10 cellular contexts compared by ENCODE assay signal in the genomic region with DNA sequence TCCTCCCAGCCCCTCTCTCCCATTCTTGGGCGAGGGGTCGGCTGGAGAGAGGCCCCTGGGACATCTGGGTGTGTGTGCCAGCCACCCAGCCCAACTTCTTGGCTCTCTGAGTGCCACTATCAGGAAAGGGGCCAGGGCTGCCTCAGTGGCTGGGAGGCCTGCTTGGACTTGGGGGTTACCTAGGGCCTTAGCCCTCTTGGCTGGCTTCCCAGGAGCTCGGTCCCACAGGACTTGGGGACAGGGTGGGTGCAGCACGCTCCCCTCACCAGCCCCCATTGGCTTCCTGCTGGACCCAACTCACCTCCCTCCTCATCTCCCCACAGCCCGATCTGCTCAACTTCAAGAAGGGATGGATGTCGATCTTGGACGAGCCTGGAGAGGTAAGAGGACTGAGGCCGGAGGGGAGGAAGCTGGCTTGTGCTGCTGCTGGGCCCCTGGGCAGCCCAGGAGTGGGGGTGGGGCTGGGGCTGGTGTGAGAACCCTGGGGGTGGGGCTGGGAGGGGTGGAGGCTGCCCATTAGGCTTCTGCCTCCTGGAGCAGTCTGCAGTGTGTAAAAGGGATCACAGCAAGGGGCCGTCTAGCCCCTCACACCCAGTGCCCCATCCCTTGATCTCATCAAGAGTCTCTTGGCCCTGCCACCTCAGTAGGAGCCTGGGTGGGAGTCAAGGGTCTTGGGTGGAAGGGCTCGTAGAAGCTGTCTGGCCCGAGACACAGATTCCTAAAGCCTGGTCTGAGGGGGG. TPM values are rescaled to one million over a fixed set of nuclear protein-coding genes. Genes with fewer than 3 reads are reported as not detected.
DNase-seq lines count a peak whose midpoint lies in the region; ATAC-seq and TF ChIP-seq lines count a peak whose summit lies in the region.
"Had no signal": no experiment of that assay in that cellular context is flagged by ENCODE, and none has a peak within 500 bp of the region (broad histone marks: within the 10 kb centered on the region; RNA-seq: fewer than 3 reads in every experiment).

No MANE protein-coding gene starts in this region.

- DNase-seq in M059J (ENCODE audit: low read depth) (peak; percentile 42), mucosa of descending colon (no peak), GM20000 (ENCODE audit: low spot score) (no peak), Ammon's horn (ENCODE audit: low spot score) (no peak), H7 (no peak)
- no peak for DNase-seq in stimulated activated naive CD4-positive, alpha-beta T cell treated with Interleukin-2 at 50 U/mL for 16 hours (lab: John Stamatoyannopoulos, UW)
- DNase-seq: NCI-H748 treated with DMSO at 0.1 percent for 48 hours, nephron progenitor cell had no signal

- H3K4me1 ChIP-seq in duodenal mucosa (ENCODE audit: control insufficient read depth in 1 of 2, insufficient read depth in 2 of 2, low read length in 2 of 2) (peaks cover 34 to 41% of the 10 kb centered on the region in 2 donors), mucosa of descending colon (ENCODE audit: low read depth) (peaks cover 44% of the 10 kb centered on the region)

- intact Hi-C loops in mucosa of descending colon (cut with DNase I, micrococcal nuclease) = no loop called here

- no peaks in the 10 kb centered on the region for H3K9me3 ChIP-seq in duodenal mucosa (ENCODE audit: control insufficient read depth in 1 of 2, low read length in 2 of 2)
- no peaks in the 10 kb centered on the region for H3K9me3 ChIP-seq in mucosa of descending colon

- H3K27me3 ChIP-seq in duodenal mucosa (ENCODE audit: control insufficient read depth in 1 of 2, insufficient read depth in 2 of 2, low read length in 2 of 2) (no peaks in the 10 kb centered on the region), H7 (ENCODE audit: control insufficient read depth, insufficient read depth, low read length) (no peaks in the 10 kb centered on the region)

- H3K4me3 ChIP-seq in duodenal mucosa (ENCODE audit: low read depth in 1 of 2, low read length in 2 of 2) (peak overlapping the region in 1 of 2 donors; percentile 17), mucosa of descending colon (no peak overlapping the region), H7 (ENCODE audit: insufficient read depth, low read depth, low read length) (no peak overlapping the region)

- peak; percentile 2 for ATAC-seq in mucosa of descending colon

- H3K9ac ChIP-seq in duodenal mucosa (ENCODE audit: low read depth in 1 of 2, low read length in 2 of 2) = peak overlapping the region in 1 of 2 donors; percentile 32

- no peak for TF ChIP-seq CTCF in mucosa of descending colon (IDR thresholded peaks at IDR 0.05)
- no peak for TF ChIP-seq CTCF in GM20000 (IDR thresholded peaks at IDR 0.05; ENCODE audit: extremely low read depth, missing control alignments)

- H3K36me3 ChIP-seq in duodenal mucosa (ENCODE audit: control insufficient read depth in 1 of 2, insufficient read depth in 2 of 2, low read length in 2 of 2) (peaks cover 20 to 24% of the 10 kb centered on the region in 2 donors), mucosa of descending colon (ENCODE audit: low read depth) (no peaks in the 10 kb centered on the region), H7 (replicated peaks; ENCODE audit: control insufficient read depth, insufficient read depth, low read length) (peaks cover 3% of the 10 kb centered on the region)

- H3K27ac ChIP-seq in duodenal mucosa (ENCODE audit: low read depth, low read length) (peak overlapping the region; percentile 15), temporal lobe (ENCODE audit: low read depth, low read length) (peak overlapping the region; percentile 51)

RNA-seq across cellular contexts. Expression of a gene that starts 54.8 kb away (rescaled TPM):
- 42.5 and 68.1 TPM in 2 replicates for total RNA-seq in M059J (2014; rRNA removed; shearing (Covaris generic))
- total RNA-seq in mucosa of descending colon (100 to 1,000 TPM in 1 of 3 donors, 10 to 100 TPM in 2; 78.2 to 107 (median 78.6) TPM), temporal lobe (22.6 TPM)
- 66.9 and 67.1 TPM in 2 replicates for total RNA-seq in H7 (2014; rRNA removed; shearing (Covaris generic))

RNA-seq across cellular contexts. Expression of a gene that starts 56.1 kb away (rescaled TPM):
- total RNA-seq in M059J (2014; rRNA removed; shearing (Covaris generic)) = 18.3 and 26.4 TPM in 2 replicates
- total RNA-seq in mucosa of descending colon (10 to 100 TPM in 2 of 3 donors, 1 to 10 TPM in 1; 9.2 to 15.6 (median 13.6) TPM), temporal lobe (4.7 TPM)
- 35.1 and 45.0 TPM in 2 replicates for total RNA-seq in H7 (2014; rRNA removed; shearing (Covaris generic))
